Comparison of ENCODE assay signal across 32 cellular contexts in the genomic region with DNA sequence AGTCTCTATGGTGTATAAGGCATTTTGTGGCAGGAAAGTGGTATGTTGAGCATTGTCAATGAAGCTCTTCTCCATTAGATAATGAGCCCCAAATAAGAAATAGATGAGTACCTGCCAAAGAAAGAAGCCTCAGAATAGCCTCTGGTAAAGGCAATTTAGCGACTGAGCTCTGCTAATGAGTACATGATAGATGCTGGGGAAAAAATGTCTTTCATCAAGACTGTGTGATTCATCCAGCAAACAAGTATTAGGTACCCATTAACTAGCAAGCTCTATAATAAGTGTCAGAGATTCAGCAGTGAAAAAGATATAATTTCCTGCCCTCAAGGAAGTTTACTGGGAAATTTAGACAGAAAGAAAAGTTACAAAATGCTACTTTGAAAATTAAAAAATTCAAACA.
DNase-seq lines count a peak whose midpoint lies in the region; ATAC-seq, FAIRE-seq and TF ChIP-seq lines count a peak whose summit lies in the region.
"Had no signal": no experiment of that assay in that cellular context is flagged by ENCODE, and none has a peak within 500 bp of the region (broad histone marks: within the 10 kb centered on the region; RNA-seq: fewer than 3 reads in every experiment).

No MANE protein-coding gene starts in this region.

- H3K4me2 ChIP-seq in astrocyte (ENCODE audit: low read length): no peak overlapping the region
- H3K4me2 ChIP-seq: BLaER1 treated with 17β-estradiol and CSF1 and Interleukin-3, amounts not matched to agents 10 nM and 100 nM; KMS-11 had no signal

- H3K27me3 Mint-ChIP-seq in astrocyte (ENCODE audit: low read depth, unreplicated experiment): no peaks in the 10 kb centered on the region
- H3K27me3 Mint-ChIP-seq in activated CD4-positive, alpha-beta T cell treated with anti-CD3 and anti-CD28 coated beads for 36 hours: peaks cover 10% of the 10 kb centered on the region
- H3K27me3 Mint-ChIP-seq: type B pancreatic cell had no signal

- ATAC-seq in GM18511 (IDR thresholded peaks at IDR 0.05; ENCODE audit: unreplicated experiment): peak; percentile 43
- ATAC-seq in activated CD4-positive, alpha-beta T cell treated with anti-CD3 and anti-CD28 coated beads for 36 hours: no peak
- ATAC-seq in HG03342 (IDR thresholded peaks at IDR 0.05; ENCODE audit: unreplicated experiment): no peak
- ATAC-seq: activated CD8-positive, alpha-beta T cell treated with anti-CD3 and anti-CD28 coated beads for 36 hours; heart right ventricle; left cardiac atrium had no signal

- FAIRE-seq in H54 (lab: Jason Lieb, UNC) (peak; percentile 71), astrocyte (lab: Jason Lieb, UNC) (no peak)
- FAIRE-seq: endometrium, GM18507, small intestine had no signal

- no peaks in the 10 kb centered on the region for H3K27me3 ChIP-seq in astrocyte (ENCODE audit: insufficient read depth, low read length)
- H3K27me3 ChIP-seq: BLaER1 treated with 17β-estradiol and CSF1 and Interleukin-3, amounts not matched to agents 10 nM and 100 nM; esophagus muscularis mucosa; heart right ventricle; MG63 had no signal

- peaks cover 2% of the 10 kb centered on the region for H3K4me1 Mint-ChIP-seq in astrocyte (ENCODE audit: low read depth, unreplicated experiment)
- H3K4me1 Mint-ChIP-seq in activated CD4-positive, alpha-beta T cell treated with anti-CD3 and anti-CD28 coated beads for 36 hours: no peaks in the 10 kb centered on the region

- H3K9me3 ChIP-seq in astrocyte (ENCODE audit: insufficient read depth, low read depth, low read length): no peaks in the 10 kb centered on the region
- H3K9me3 ChIP-seq: BLaER1 treated with 17β-estradiol and CSF1 and Interleukin-3, amounts not matched to agents 10 nM and 100 nM; Caco-2; esophagus muscularis mucosa; heart right ventricle; MG63 had no signal

- H3K27ac Mint-ChIP-seq in astrocyte (ENCODE audit: unreplicated experiment): no peak overlapping the region
- H3K27ac Mint-ChIP-seq in activated CD4-positive, alpha-beta T cell treated with anti-CD3 and anti-CD28 coated beads for 36 hours: no peak overlapping the region
- H3K27ac Mint-ChIP-seq: activated CD8-positive, alpha-beta T cell treated with anti-CD3 and anti-CD28 coated beads for 36 hours; activated T-helper 1 cell treated with anti-CD3 and anti-CD28 coated beads, Interleukin-12 subunit alpha, Interleukin-12 subunit beta, Interleukin-2, Interleukin-4 antibody, amounts not matched to agents 30 ng/mL and 10 ng/mL and 1 ng/mL, durations not matched to agents 14 hours and 24 hours and 36 hours; nephron; type B pancreatic cell had no signal

- no peak overlapping the region for H2AFZ ChIP-seq in astrocyte (ENCODE audit: low read depth, low read length)

- intact Hi-C loops in activated CD4-positive, alpha-beta T cell treated with anti-CD3 and anti-CD28 coated beads for 36 hours (cut with DNase I, micrococcal nuclease): no loop called here

- no peak overlapping the region for H3K9ac ChIP-seq in astrocyte (ENCODE audit: low read length)
- H3K9ac ChIP-seq: BLaER1 treated with 17β-estradiol and CSF1 and Interleukin-3, amounts not matched to agents 10 nM and 100 nM; KMS-11 had no signal

- CTCF ChIA-PET in activated CD4-positive, alpha-beta T cell treated with anti-CD3 and anti-CD28 coated beads for 36 hours (lab: Charles Lee): no interaction called here

- TF ChIP-seq POLR2A in H54 (IDR thresholded peaks at IDR 0.05; ENCODE audit: low read depth, low read length): no peak

- no peaks in the 10 kb centered on the region for H3K36me3 Mint-ChIP-seq in astrocyte (ENCODE audit: low read depth, unreplicated experiment)
- no peaks in the 10 kb centered on the region for H3K36me3 Mint-ChIP-seq in activated CD4-positive, alpha-beta T cell treated with anti-CD3 and anti-CD28 coated beads for 36 hours (ENCODE audit: low read depth)
- H3K36me3 Mint-ChIP-seq: type B pancreatic cell had no signal

- no peak for TF ChIP-seq CTCF in astrocyte (IDR thresholded peaks at IDR 0.05; ENCODE audit: insufficient read depth, low read depth, low read length)

- H4K20me1 ChIP-seq in astrocyte (ENCODE audit: insufficient read depth, low read length): no peaks in the 10 kb centered on the region
- H4K20me1 ChIP-seq: BLaER1 treated with 17β-estradiol and CSF1 and Interleukin-3, amounts not matched to agents 10 nM and 100 nM had no signal

- peak overlapping the region; percentile 2 for H3K4me3 Mint-ChIP-seq in astrocyte (ENCODE audit: unreplicated experiment)
- no peak overlapping the region for H3K4me3 Mint-ChIP-seq in activated CD4-positive, alpha-beta T cell treated with anti-CD3 and anti-CD28 coated beads for 36 hours
- H3K4me3 Mint-ChIP-seq: activated CD8-positive, alpha-beta T cell treated with anti-CD3 and anti-CD28 coated beads for 36 hours; activated T-helper 1 cell treated with anti-CD3 and anti-CD28 coated beads, Interleukin-12 subunit alpha, Interleukin-12 subunit beta, Interleukin-2, Interleukin-4 antibody, amounts not matched to agents 30 ng/mL and 10 ng/mL and 1 ng/mL, durations not matched to agents 14 hours and 24 hours and 36 hours; nephron; type B pancreatic cell had no signal

- no peaks in the 10 kb centered on the region for H3K79me2 ChIP-seq in astrocyte (ENCODE audit: insufficient read depth, low read length)

- no peak overlapping the region for H3K27ac ChIP-seq in astrocyte (ENCODE audit: low read depth, low read length)
- H3K27ac ChIP-seq: BLaER1 treated with 17β-estradiol and CSF1 and Interleukin-3, amounts not matched to agents 10 nM and 100 nM; esophagus muscularis mucosa; heart right ventricle; KMS-11 had no signal

- DNase-seq in H54 (ENCODE audit: insufficient read length, low spot score) (no peak), astrocyte (ENCODE audit: low read depth) (no peak), kidney tubule cell (ENCODE audit: low spot score) (peak; percentile 76), GM19238 (ENCODE audit: insufficient read length, low spot score) (no peak)
- no peak for DNase-seq in activated CD4-positive, alpha-beta T cell treated with anti-CD3 and anti-CD28 coated beads for 36 hours
- DNase-seq: activated CD8-positive, alpha-beta memory T cell treated with anti-CD3 and anti-CD28 coated beads, Interleukin-2, amount 50 U/mL, for 48 hours; activated CD8-positive, alpha-beta T cell treated with anti-CD3 and anti-CD28 coated beads for 36 hours; activated naive CD4-positive, alpha-beta T cell treated with Interleukin-2 at 50 U/mL for 16 hours; Caco-2; cerebellar nuclear complex; foreskin fibroblast; HCEC 1CT; heart right ventricle; left cardiac atrium; mammary epithelial cell; MG63; NCI-H1417 treated with DMSO at 0.1 percent for 48 hours; NCI-H2081 treated with DMSO at 0.1 percent for 48 hours; NCI-H446 treated with DMSO at 0.1 percent for 48 hours; retina; small intestine; stimulated activated naive CD4-positive, alpha-beta T cell had no signal

- no peaks in the 10 kb centered on the region for H3K36me3 ChIP-seq in astrocyte (ENCODE audit: insufficient read depth, low read length)
- H3K36me3 ChIP-seq: BLaER1 treated with 17β-estradiol and CSF1 and Interleukin-3, amounts not matched to agents 10 nM and 100 nM; esophagus muscularis mucosa; heart right ventricle; MG63 had no signal

- H3K9me3 Mint-ChIP-seq in astrocyte (ENCODE audit: unreplicated experiment): no peaks in the 10 kb centered on the region
- no peaks in the 10 kb centered on the region for H3K9me3 Mint-ChIP-seq in activated CD4-positive, alpha-beta T cell treated with anti-CD3 and anti-CD28 coated beads for 36 hours (ENCODE audit: low read depth)
- H3K9me3 Mint-ChIP-seq: activated CD8-positive, alpha-beta T cell treated with anti-CD3 and anti-CD28 coated beads for 36 hours; activated T-helper 1 cell treated with anti-CD3 and anti-CD28 coated beads, Interleukin-12 subunit alpha, Interleukin-12 subunit beta, Interleukin-2, Interleukin-4 antibody, amounts not matched to agents 30 ng/mL and 10 ng/mL and 1 ng/mL, durations not matched to agents 14 hours and 24 hours and 36 hours; nephron; type B pancreatic cell had no signal

- no peak overlapping the region for H3K4me3 ChIP-seq in astrocyte (ENCODE audit: insufficient read depth, low read depth, low read length)
- H3K4me3 ChIP-seq: BLaER1 treated with 17β-estradiol and CSF1 and Interleukin-3, amounts not matched to agents 10 nM and 100 nM; esophagus muscularis mucosa; heart right ventricle; MG63 had no signal

- POLR2A ChIA-PET in activated CD4-positive, alpha-beta T cell treated with anti-CD3 and anti-CD28 coated beads for 36 hours (lab: Charles Lee): no interaction called here

- H3K4me1 ChIP-seq in astrocyte (ENCODE audit: insufficient read depth, low read length): no peaks in the 10 kb centered on the region
- H3K4me1 ChIP-seq: esophagus muscularis mucosa had no signal
